20 cellular contexts compared by ENCODE assay signal in the genomic region with DNA sequence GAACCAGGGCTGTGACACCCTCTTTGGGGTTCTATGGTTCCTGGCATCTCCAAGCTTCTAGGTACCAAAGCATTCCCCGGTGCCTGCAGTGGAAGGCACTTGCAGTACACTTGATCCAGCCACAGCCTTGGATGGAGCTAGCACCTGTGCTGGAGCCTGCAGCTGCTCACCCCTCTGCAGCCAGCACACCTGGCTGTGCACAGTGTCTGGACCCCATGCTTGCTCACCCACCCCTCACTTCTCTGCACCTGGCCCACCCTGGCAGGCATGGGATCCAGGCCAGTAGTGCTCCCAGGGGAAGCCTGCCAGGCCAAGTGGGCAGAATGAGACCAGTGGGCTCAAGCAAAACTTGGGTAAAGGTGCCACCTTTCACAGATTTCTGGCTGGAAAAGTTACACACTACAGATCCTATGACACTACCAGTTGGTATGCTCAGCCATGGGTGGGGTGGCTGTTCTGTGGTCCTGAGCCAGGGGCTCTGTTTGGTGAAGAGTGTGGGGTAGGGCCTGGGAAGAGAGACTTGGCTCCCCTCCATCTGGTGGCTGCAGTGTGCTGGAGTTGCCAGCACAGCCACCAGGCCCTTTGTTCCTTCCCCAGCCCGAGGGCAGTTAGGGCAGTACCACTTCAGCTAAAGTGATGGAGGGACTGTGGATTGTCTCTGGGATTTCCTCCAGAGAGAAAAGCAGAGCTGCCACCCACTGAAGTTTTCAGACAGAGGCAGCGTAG.
"Had no signal": no experiment of that assay in that cellular context is flagged by ENCODE, and none has a peak within 500 bp of the region (broad histone marks: within the 10 kb centered on the region; RNA-seq: fewer than 3 reads in every experiment).

No MANE protein-coding gene starts in this region.

- H3K27ac ChIP-seq: colonic mucosa, ovary, right atrium auricular region, suprapubic skin, thyroid gland, vagina had no signal

- H3K4me1 Mint-ChIP-seq: naive thymus-derived CD4-positive, alpha-beta T cell; neural crest cell had no signal

- H3K4me1 ChIP-seq: colonic mucosa, right atrium auricular region, suprapubic skin, thyroid gland, vagina had no signal

- DNase-seq: colonic mucosa; effector CD4-positive, alpha-beta T cell; erythroblast; foreskin melanocyte; head of caudate nucleus; hippocampal formation; kidney glomerular epithelial cell; mammary epithelial cell; naive thymus-derived CD4-positive, alpha-beta T cell; ovary; small intestine; stimulated activated CD4-positive, alpha-beta T cell treated with anti-CD3 and anti-CD28 coated beads, Interleukin-12 subunit alpha, Interleukin-12 subunit beta, amount 100 ng/mL, for 4 hours; stimulated activated naive CD8-positive, alpha-beta T cell treated with anti-CD3 and anti-CD28 coated beads, Interleukin-15, Interleukin-2, amounts not matched to agents 100 U/mL and 50 U/mL, for 24 hours; thyroid gland had no signal

- H3K36me3 Mint-ChIP-seq: naive thymus-derived CD4-positive, alpha-beta T cell; type B pancreatic cell had no signal

- H3K27me3 Mint-ChIP-seq: naive thymus-derived CD4-positive, alpha-beta T cell; type B pancreatic cell had no signal

- ATAC-seq: naive thymus-derived CD4-positive, alpha-beta T cell had no signal

- H3K4me3 ChIP-seq: colonic mucosa, ovary, right atrium auricular region, suprapubic skin, thyroid gland, vagina had no signal

- H3K27ac Mint-ChIP-seq: naive thymus-derived CD4-positive, alpha-beta T cell; type B pancreatic cell had no signal

- H3K27me3 ChIP-seq: colonic mucosa, ovary, right atrium auricular region, suprapubic skin, thyroid gland, vagina had no signal

- H3K36me3 ChIP-seq: colonic mucosa, ovary, right atrium auricular region, suprapubic skin, thyroid gland, vagina had no signal

- H3K4me3 Mint-ChIP-seq: endodermal cell; naive thymus-derived CD4-positive, alpha-beta T cell; neural crest cell; type B pancreatic cell had no signal

- H3K9me3 ChIP-seq: colonic mucosa, ovary, right atrium auricular region, suprapubic skin, thyroid gland, vagina had no signal

- H3K9me3 Mint-ChIP-seq: type B pancreatic cell had no signal
